ENCODE assay signal across 25 cellular contexts in genomic region chr20:41897708-41898107, GRCh38.
"Had no signal": no experiment of that assay in that cellular context is flagged by ENCODE, and none has a peak within 500 bp of the region (broad histone marks: within the 10 kb centered on the region; RNA-seq: fewer than 3 reads in every experiment).

No MANE protein-coding gene starts in this region.

- ATAC-seq: effector memory CD8-positive, alpha-beta T cell; esophagus mucosa; gastrocnemius medialis; heart right ventricle; left cardiac atrium; left lung; left ventricle myocardium superior; lower lobe of right lung; mucosa of descending colon had no signal

- H3K27me3 ChIP-seq: colonic mucosa, esophagus squamous epithelium, gastrocnemius medialis had no signal

- FAIRE-seq: endometrium, islet of Langerhans, keratinocyte had no signal

- H3K27ac ChIP-seq: colonic mucosa, epithelial cell of prostate, esophagus squamous epithelium, gastrocnemius medialis, heart right ventricle, left lung, lower lobe of right lung had no signal

- H3K36me3 ChIP-seq: colonic mucosa, esophagus squamous epithelium, gastrocnemius medialis, heart right ventricle, left lung, lower lobe of right lung had no signal

- H3K4me3 ChIP-seq: colonic mucosa, esophagus squamous epithelium, gastrocnemius medialis, heart right ventricle, left lung, lower lobe of right lung, mucosa of descending colon had no signal

- DNase-seq: colonic mucosa; cortex of kidney; effector CD8-positive, alpha-beta T cell; effector memory CD8-positive, alpha-beta T cell; endodermal cell; erythroblast; esophagus squamous epithelium; foreskin fibroblast; foreskin melanocyte; gastrocnemius medialis; glutamatergic neuron; head of caudate nucleus; heart right ventricle; hippocampal formation; left cardiac atrium; left lung; left ventricle myocardium superior; lower lobe of right lung; mesenchymal stem cell; mucosa of descending colon had no signal

- H3K9me3 ChIP-seq: colonic mucosa, esophagus squamous epithelium, gastrocnemius medialis, heart right ventricle, left lung, lower lobe of right lung, mucosa of descending colon had no signal
